In the genomic region with DNA sequence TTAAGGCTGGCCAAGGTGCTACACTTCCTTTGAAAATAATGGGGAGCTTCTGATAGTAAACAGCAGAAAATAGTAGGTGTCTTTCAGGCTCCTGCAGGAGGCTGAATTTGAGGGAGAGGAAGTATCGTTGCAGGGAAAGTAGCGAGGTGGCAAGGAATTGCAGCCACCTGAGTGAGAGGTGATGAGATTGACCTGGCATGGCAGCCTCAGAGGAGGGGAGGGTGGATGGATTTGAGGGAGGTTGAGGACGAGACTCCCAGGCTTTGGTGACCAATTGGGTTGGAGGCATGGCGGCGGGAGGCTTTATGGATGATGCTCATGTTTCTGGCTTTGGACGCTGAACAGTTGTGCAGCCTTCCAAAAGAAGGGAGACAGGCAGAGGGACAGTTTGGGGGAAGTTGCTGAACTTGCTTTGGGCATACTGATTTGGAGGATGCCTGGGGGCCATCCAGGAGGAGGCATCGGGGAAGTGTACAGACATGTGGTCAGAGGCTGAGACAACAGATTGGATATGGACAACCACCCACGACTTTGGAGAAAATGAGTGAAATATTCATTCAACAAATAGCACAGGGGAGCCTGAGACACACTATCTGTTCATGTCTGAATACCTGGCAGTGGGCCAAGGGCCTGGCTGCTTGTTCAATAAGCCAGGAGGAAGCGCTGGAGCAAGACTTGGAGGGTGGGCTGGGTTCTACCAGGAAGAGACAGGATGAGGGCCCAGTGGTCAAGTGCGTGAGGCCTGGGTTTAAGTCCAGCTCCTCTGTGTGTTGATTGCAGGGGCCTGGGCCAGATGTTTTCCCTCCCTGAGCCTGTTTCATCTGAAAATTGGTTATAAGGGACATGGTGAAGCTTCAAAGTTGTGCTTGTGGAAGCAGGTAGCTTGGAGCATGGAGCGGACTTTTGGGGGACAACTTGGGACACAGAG, we compare ENCODE assay signal across 8 cellular contexts.
DNase-seq lines count a peak whose midpoint lies in the region; ATAC-seq and TF ChIP-seq lines count a peak whose summit lies in the region.

No MANE protein-coding gene starts in this region.

- no peak overlapping the region for H3K9ac ChIP-seq in HCT116 (ENCODE audit: low read length)

- RAD21 ChIA-PET in HCT116 (lab: Charles Lee; ENCODE audit: low non-redundant PET in 1 of 2, low total read pairs in 2 of 2, uncharacterized antibody in 2 of 2, unreplicated experiment in 2 of 2) = no interaction called here

- DNase-seq in HCT116 (ENCODE audit: low read depth, low spot score) = no peak
- peak; percentile 96 for DNase-seq in RWPE2 (ENCODE audit: low spot score)
- DNase-seq in renal cortical epithelial cell (ENCODE audit: low read depth) = peak; percentile 71
- DNase-seq in NK-92 (lab: John Stamatoyannopoulos, UW; ENCODE audit: unreplicated experiment) = no peak
- DNase-seq in NCI-H226 = no peak
- DNase-seq in NCI-H774 (lab: John Stamatoyannopoulos, UW) = no peak

- no peak for TF ChIP-seq POLR2A in HCT116 (IDR thresholded peaks at IDR 0.05; ENCODE audit: borderline replicate concordance, extremely low read depth, insufficient read depth, insufficient read length)
- TF ChIP-seq POLR2A in gastroesophageal sphincter (IDR thresholded peaks at IDR 0.05) = no peak

- H3K36me3 ChIP-seq in HCT116 (ENCODE audit: control insufficient read depth in 1 of 2, insufficient read depth in 2 of 2, low read length in 2 of 2) (no peaks in the 10 kb centered on the region), RWPE2 (ENCODE audit: low read depth) (no peaks in the 10 kb centered on the region), gastroesophageal sphincter (no peaks in the 10 kb centered on the region)

- no peak for TF ChIP-seq RAD21 in HCT116 (IDR thresholded peaks at IDR 0.05; ENCODE audit: low read depth)

- no peak for ATAC-seq in HCT116
- no peak for ATAC-seq in RWPE2 (ENCODE audit: low read depth)
- peak; percentile 24 for ATAC-seq in gastroesophageal sphincter
- ATAC-seq in HG03439 (IDR thresholded peaks at IDR 0.05; ENCODE audit: unreplicated experiment) = no peak

- CTCF ChIA-PET in HCT116 (lab: Charles Lee) = no interaction called here

- no peak for TF ChIP-seq CTCF in HCT116 (IDR thresholded peaks at IDR 0.05 in 2 of 3, conservative IDR thresholded peaks at IDR 0.05 in 1 of 3; ENCODE audit: borderline replicate concordance in 1 of 3, insufficient read depth in 1 of 3, low read depth in 2 of 3, low read length in 2 of 3)
- peak; percentile 6 for TF ChIP-seq CTCF in RWPE2 (IDR thresholded peaks at IDR 0.05; ENCODE audit: poor library complexity, severe bottlenecking)
- no peak for TF ChIP-seq CTCF in gastroesophageal sphincter (IDR thresholded peaks at IDR 0.05)

- no peaks in the 10 kb centered on the region for H3K27me3 ChIP-seq in HCT116 (ENCODE audit: insufficient read depth, low read length)
- H3K27me3 ChIP-seq in RWPE2 (ENCODE audit: insufficient read depth, poor library complexity, severe bottlenecking) = no peaks in the 10 kb centered on the region
- no peaks in the 10 kb centered on the region for H3K27me3 ChIP-seq in gastroesophageal sphincter

- no peaks in the 10 kb centered on the region for H3K79me2 ChIP-seq in HCT116 (ENCODE audit: insufficient read depth, low read length)

- H3K4me1 ChIP-seq in HCT116 (ENCODE audit: control insufficient read depth in 1 of 2, insufficient read depth in 2 of 2, low read length in 2 of 2) = peaks cover 11 to 33% of the 10 kb centered on the region in 2 experiments
- H3K4me1 ChIP-seq in RWPE2 (ENCODE audit: insufficient read depth, poor library complexity, severe bottlenecking) = peaks cover 18% of the 10 kb centered on the region
- peaks cover 0 to 65% (median 37%) of the 10 kb centered on the region in 3 donors for H3K4me1 ChIP-seq in gastroesophageal sphincter

- H3K9me3 ChIP-seq in HCT116 (ENCODE audit: control insufficient read depth in 1 of 2, insufficient read depth in 1 of 2, low read depth in 1 of 2, low read length in 2 of 2) (no peaks in the 10 kb centered on the region), RWPE2 (ENCODE audit: severe bottlenecking) (no peaks in the 10 kb centered on the region), gastroesophageal sphincter (peaks cover 0 to 6% (median 0%) of the 10 kb centered on the region in 3 donors)

- BruUV-seq in HCT116 (replicated peaks; lab: Mats Ljungman, UMichigan) = no TSS peak

- H2AFZ ChIP-seq in HCT116 (ENCODE audit: low read depth, low read length, poor library complexity, severe bottlenecking) = no peak overlapping the region

- POLR2A ChIA-PET in HCT116 (lab: Charles Lee) = no interaction called here

- intact Hi-C loops in HCT116 (cut with micrococcal nuclease) = no loop called here

- 0 out of 2 replicates have a peak overlapping the region, but pooled peaks have one; percentile 14 for H3K4me2 ChIP-seq in HCT116 (ENCODE audit: low read length)

- no peak overlapping the region for H3K27ac ChIP-seq in HCT116 (ENCODE audit: low read depth, low read length)
- peak overlapping the region; percentile 80 for H3K27ac ChIP-seq in RWPE2 (ENCODE audit: poor library complexity, severe bottlenecking)
- peak overlapping the region; percentile 84 to 90 (median 88) for H3K27ac ChIP-seq in gastroesophageal sphincter

- no peak overlapping the region for H3K4me3 ChIP-seq in HCT116 (replicated peaks in 1 of 2; ENCODE audit: low read depth in 1 of 2, low read length in 2 of 2)
- no peak overlapping the region for H3K4me3 ChIP-seq in RWPE2 (ENCODE audit: severe bottlenecking)
- H3K4me3 ChIP-seq in gastroesophageal sphincter = no peak overlapping the region

- no peaks in the 10 kb centered on the region for H3K9me2 ChIP-seq in HCT116 (ENCODE audit: insufficient read depth)

- no peaks in the 10 kb centered on the region for H4K20me1 ChIP-seq in HCT116 (ENCODE audit: insufficient read depth)

- TF ChIP-seq EP300 in gastroesophageal sphincter (IDR thresholded peaks at IDR 0.05) = no peak

- WGBS in gastroesophageal sphincter (ENCODE audit: low coverage in 1 of 2), 2 donors = 44 to 58% methylated on average over 5 to 10 of the region's 11 CpGs

TF ChIP-seq in HCT116, 20 proteins besides CTCF, POLR2A, EP300 and RAD21:
- TF ChIP-seq ZNF274 (IDR thresholded peaks at IDR 0.05; ENCODE audit: low read depth, low read length) (no peak), SP1 (IDR thresholded peaks at IDR 0.05; ENCODE audit: low read depth) (no peak), EZH2phosphoT487 (IDR thresholded peaks at IDR 0.05; ENCODE audit: borderline replicate concordance) (no peak), SRF (IDR thresholded peaks at IDR 0.05; ENCODE audit: low read depth) (no peak)
- TF ChIP-seq, protein P1, sequence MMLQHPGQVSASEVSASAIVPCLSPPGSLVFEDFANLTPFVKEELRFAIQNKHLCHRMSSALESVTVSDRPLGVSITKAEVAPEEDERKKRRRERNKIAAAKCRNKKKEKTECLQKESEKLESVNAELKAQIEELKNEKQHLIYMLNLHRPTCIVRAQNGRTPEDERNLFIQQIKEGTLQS (IDR thresholded peaks at IDR 0.05) = no peak
- TF ChIP-seq, protein P2, sequence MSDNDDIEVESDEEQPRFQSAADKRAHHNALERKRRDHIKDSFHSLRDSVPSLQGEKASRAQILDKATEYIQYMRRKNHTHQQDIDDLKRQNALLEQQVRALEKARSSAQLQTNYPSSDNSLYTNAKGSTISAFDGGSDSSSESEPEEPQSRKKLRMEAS (IDR thresholded peaks at IDR 0.05) = no peak
TF ChIP-seq in HCT116: peak in this region for 0.

Comparison
In these comparisons a context has a peak if more than half of its experiments do, and no peak if none do; other contexts are left out.
1. DNase-seq: peak in RWPE2 (single experiment) and renal cortical epithelial cell (single experiment); none in HCT116 (single experiment), NK-92 (single experiment), NCI-H226 (single experiment) and NCI-H774 (single experiment).